Comparison of ENCODE assay signal across 1 cellular context in genomic region chr11:57667715-57668466, GRCh38.
A peak's percentile ranks its signal among the peaks of the same experiment; 100 is the strongest.
TF ChIP-seq lines count a peak whose summit lies in the region.

Gene ZDHHC5 (plus strand): TSS chr11:57668114. CDS start chr11:57673091, 4,977 bp downstream.

TF ChIP-seq in HCT116, 20 proteins besides CTCF, POLR2A, EP300 and RAD21 (continued from another document):
- TF ChIP-seq ZBTB33 (IDR thresholded peaks at IDR 0.05; ENCODE audit: extremely low read depth, insufficient replicate concordance, low read length) (peak; percentile 92), SIN3A (IDR thresholded peaks at IDR 0.05; ENCODE audit: low read depth) (0 out of 2 replicates have a peak, but pooled peaks have one; percentile 63), FOSL1 (IDR thresholded peaks at IDR 0.05; ENCODE audit: low read depth) (no peak), YY1 (IDR thresholded peaks at IDR 0.05; ENCODE audit: extremely low read depth, insufficient replicate concordance, low read depth, low read length) (peak; percentile 21), EGR1 (IDR thresholded peaks at IDR 0.05; ENCODE audit: low read depth) (0 out of 2 replicates have a peak, but pooled peaks have one; percentile 36), MAX (IDR thresholded peaks at IDR 0.05) (peak; percentile 81), CBX3 (IDR thresholded peaks at IDR 0.05; ENCODE audit: low read depth) (peak; percentile 38; the same call in 1 of the 2 replicates), ATF3 (IDR thresholded peaks at IDR 0.05) (no peak)
